Comparison of ENCODE assay signal across 10 cellular contexts in the genomic region with DNA sequence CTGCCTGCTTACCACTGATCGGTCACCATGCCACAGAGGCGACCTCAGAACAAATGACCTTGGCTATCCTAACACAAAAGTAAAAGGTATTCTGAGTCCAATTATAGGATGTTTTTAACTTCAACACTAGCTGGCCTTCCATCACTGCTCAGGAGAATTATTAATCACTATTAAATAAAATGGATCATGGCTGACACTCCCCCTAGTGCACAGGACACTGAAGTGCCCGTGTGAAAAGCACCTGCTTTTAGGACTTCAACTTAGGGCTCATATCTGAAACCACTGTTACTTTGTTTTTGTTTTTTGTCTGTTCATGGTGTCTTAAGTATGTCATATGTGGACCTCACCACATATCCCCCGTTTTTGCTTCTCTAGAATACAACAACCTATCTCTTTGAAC. TPM values are rescaled to one million over a fixed set of nuclear protein-coding genes. Genes with fewer than 3 reads are reported as not detected.
DNase-seq lines count a peak whose midpoint lies in the region; ATAC-seq and TF ChIP-seq lines count a peak whose summit lies in the region.
"Had no signal": no experiment of that assay in that cellular context is flagged by ENCODE, and none has a peak within 500 bp of the region (broad histone marks: within the 10 kb centered on the region; RNA-seq: fewer than 3 reads in every experiment).

No MANE protein-coding gene starts in this region.

- peaks cover 9% of the 10 kb centered on the region for H3K4me1 ChIP-seq in A673 (ENCODE audit: insufficient read depth, low read length, poor library complexity, severe bottlenecking)
- no peaks in the 10 kb centered on the region for H3K4me1 ChIP-seq in PC-9 (replicated peaks; ENCODE audit: insufficient read depth)

- POLR2A ChIA-PET in A673 (lab: Charles Lee; ENCODE audit: low non-redundant PET): no interaction called here
- POLR2A ChIA-PET in PC-9 (lab: Charles Lee; ENCODE audit: unreplicated experiment): no interaction called here

- H3K4me2 ChIP-seq in PC-9: no peak overlapping the region

- H3K36me3 ChIP-seq in A673 (ENCODE audit: insufficient read depth, low read length, poor library complexity, severe bottlenecking) (no peaks in the 10 kb centered on the region), PC-9 (ENCODE audit: low read depth) (no peaks in the 10 kb centered on the region), MG63 (peaks cover 4% of the 10 kb centered on the region; the same call in 1 of the 2 replicates)

- H3K4me3 ChIP-seq in A673 (ENCODE audit: low read depth, low read length, poor library complexity, severe bottlenecking) (no peak overlapping the region), PC-9 (no peak overlapping the region), foreskin fibroblast (ENCODE audit: low read depth in 1 of 2, low read length in 2 of 2) (no peak overlapping the region), MG63 (no peak overlapping the region)

- no peak overlapping the region for H3K27ac ChIP-seq in A673 (ENCODE audit: low read depth, low read length, poor library complexity, severe bottlenecking)
- H3K27ac ChIP-seq in PC-9: no peak overlapping the region

- H3K9me3 ChIP-seq in A673 (ENCODE audit: low read depth, low read length, poor library complexity, severe bottlenecking) (no peaks in the 10 kb centered on the region), PC-9 (ENCODE audit: insufficient read depth, low read depth) (no peaks in the 10 kb centered on the region), MG63 (no peaks in the 10 kb centered on the region)

- no peak overlapping the region for H2AFZ ChIP-seq in PC-9

- no peaks in the 10 kb centered on the region for H3F3A ChIP-seq in PC-9 (ENCODE audit: insufficient read depth, low read depth)

- no peak for ATAC-seq in HG02852 (IDR thresholded peaks at IDR 0.05; ENCODE audit: unreplicated experiment)

- H3K9me2 ChIP-seq in PC-9 (ENCODE audit: insufficient read depth): no peaks in the 10 kb centered on the region

- no peaks in the 10 kb centered on the region; the same call in 1 of the 2 replicates for H4K20me1 ChIP-seq in PC-9 (ENCODE audit: insufficient read depth)

- CTCF ChIA-PET in A673 (lab: Charles Lee): interaction anchor here (0.7 kb wide), 1 partner anchor 416 kb away, joined by 8 read pairs; no protein-coding TSS in a partner anchor
- CTCF ChIA-PET in PC-9 (lab: Charles Lee): no interaction called here

- no TSS peak for BruUV-seq in A673 (replicated peaks; lab: Mats Ljungman, UMichigan)
- no TSS peak for BruUV-seq in PC-9 (replicated peaks; lab: Mats Ljungman, UMichigan)

- H3K27me3 ChIP-seq in A673 (replicated peaks; ENCODE audit: insufficient read depth, low read depth, low read length, poor library complexity) (no peaks in the 10 kb centered on the region), PC-9 (ENCODE audit: insufficient read depth, low read depth) (no peaks in the 10 kb centered on the region), MG63 (no peaks in the 10 kb centered on the region)

- no peaks in the 10 kb centered on the region for H3K79me2 ChIP-seq in PC-9 (ENCODE audit: low read depth)

- in situ Hi-C loops in GM13977 (cut with MboI; ENCODE audit: low pct_unique_long_range_greater_than_20kb, low sequenced_read_pairs, unreplicated experiment): no loop called here

- TF ChIP-seq CTCF in A673 (conservative IDR thresholded peaks at IDR 0.05; ENCODE audit: low read depth, low read length): peak; percentile 56
- peak; percentile 52 for TF ChIP-seq CTCF in GM13977 (IDR thresholded peaks at IDR 0.05; ENCODE audit: extremely low read depth, insufficient read depth, missing control alignments)
- peak; percentile 62 for TF ChIP-seq CTCF in PC-9 (conservative IDR thresholded peaks at IDR 0.05)
- TF ChIP-seq CTCF in foreskin fibroblast (IDR thresholded peaks at IDR 0.05; ENCODE audit: low read depth, low read length): peak; percentile 46

- DNase-seq in A673 (ENCODE audit: low spot score): peak; percentile 9
- peak; percentile 20 for DNase-seq in GM13977 (ENCODE audit: low spot score)
- no peak for DNase-seq in PC-9
- peak in 1 of 2 donors; percentile 27 for DNase-seq in foreskin fibroblast
- no peak for DNase-seq in MG63
- DNase-seq in activated CD8-positive, alpha-beta memory T cell treated with anti-CD3 and anti-CD28 coated beads for 24 hours: no peak
- no peak for DNase-seq in NCI-H226
- DNase-seq: mesenchymal stem cell, NCI-H1694 had no signal

- intact Hi-C loops in A673 (cut with micrococcal nuclease; ENCODE audit: unreplicated experiment) (no loop called here), PC-9 (cut with micrococcal nuclease; ENCODE audit: unreplicated experiment) (no loop called here)

RNA-seq across cellular contexts. Expression of gene STX18, which starts 33.9 kb away (rescaled TPM):
- total RNA-seq in A673 (2021): 31.0 and 34.3 TPM in 2 replicates
- total RNA-seq in PC-9 (2021): 25.3 and 30.5 TPM in 2 replicates
- 20.2 and 38.3 TPM in 2 replicates for total RNA-seq in MG63 (2014; rRNA removed; shearing (Covaris generic); ENCODE audit: low replicate concordance)

Comparison
In these comparisons a context has a peak if more than half of its experiments do, and no peak if none do; other contexts are left out.
1. DNase-seq: peak in A673 (single experiment) and GM13977 (single experiment); none in PC-9 (0 of 2), MG63 (single experiment), activated CD8-positive, alpha-beta memory T cell treated with anti-CD3 and anti-CD28 coated beads for 24 hours (single experiment) and NCI-H226 (single experiment).
2. Peak in every context shown above with its lines, with median percentiles within 50 percentile points of each other: CTCF ChIP-seq.